In the genomic region with DNA sequence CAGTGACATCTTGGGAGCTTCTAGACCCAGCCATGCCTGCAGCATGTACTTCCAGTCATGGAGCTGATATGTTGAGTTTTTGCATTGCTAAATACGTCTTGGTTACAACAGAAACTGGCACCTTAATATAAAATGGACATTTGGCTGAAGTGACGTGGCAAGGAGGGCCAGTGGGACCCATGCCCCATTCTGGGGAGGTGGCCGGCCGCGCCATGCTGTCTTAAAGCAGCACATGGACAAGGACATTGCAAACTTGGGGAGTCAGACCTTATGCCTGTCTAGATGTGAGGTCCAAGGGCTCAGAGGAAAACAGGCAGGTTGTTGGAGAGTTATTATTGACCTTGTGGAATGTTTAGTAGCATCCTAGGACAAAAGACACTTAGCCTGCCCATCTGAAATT, we compare ENCODE assay signal across 8 cellular contexts.
"Had no signal": no experiment of that assay in that cellular context is flagged by ENCODE, and none has a peak within 500 bp of the region (broad histone marks: within the 10 kb centered on the region; RNA-seq: fewer than 3 reads in every experiment).

No MANE protein-coding gene starts in this region.

- DNase-seq: GDM1, GF-D8 had no signal

- FAIRE-seq: G401.6, GM12878, GM12891, GM12892, GM18507, GM19239 had no signal
